1 cellular context compared by ENCODE assay signal in the genomic region with DNA sequence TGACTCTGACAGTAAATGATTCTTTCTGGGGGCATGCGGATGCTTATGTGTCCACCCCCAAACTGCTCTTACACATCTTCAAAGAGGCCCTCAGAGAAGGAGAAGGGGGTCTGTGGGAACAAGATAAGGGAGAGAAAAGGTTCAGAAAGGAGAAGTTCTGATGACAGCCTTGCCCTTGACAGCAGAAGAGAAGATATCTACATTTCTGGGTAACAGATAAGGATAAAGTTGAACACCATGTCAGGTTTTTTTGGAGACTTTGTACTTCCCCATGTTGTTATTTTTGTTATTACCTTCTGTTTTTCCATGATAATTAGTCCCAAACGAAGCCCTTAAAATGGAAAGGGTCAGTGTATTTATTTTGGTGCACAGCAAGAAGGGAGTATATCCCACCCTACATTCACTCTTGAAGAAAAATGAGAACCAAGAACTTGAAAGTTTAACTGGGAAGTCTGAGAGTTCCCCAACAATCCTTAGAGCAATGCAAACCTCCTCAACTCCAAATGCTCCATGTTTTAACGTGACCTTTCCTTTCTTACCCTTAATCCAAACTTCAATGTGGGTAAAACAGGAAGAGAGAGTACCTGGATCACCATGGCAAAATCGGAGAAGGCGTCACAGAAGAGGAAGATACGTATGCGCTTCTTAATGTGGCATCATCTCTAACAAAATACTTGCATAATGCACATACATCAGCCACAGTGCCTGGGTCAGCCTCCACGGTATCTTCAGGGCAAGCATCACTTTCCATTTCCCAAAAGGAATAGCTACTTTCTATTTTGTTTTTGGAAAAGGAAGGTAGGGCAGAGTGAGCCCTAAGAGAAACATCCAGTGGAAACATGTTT.
TF ChIP-seq lines count a peak whose summit lies in the region.

No MANE protein-coding gene starts in this region.

TF ChIP-seq in K562, 482 proteins besides CTCF, POLR2A, EP300 and RAD21 (continued from another document and continues in another):
- TF ChIP-seq, protein P1, sequence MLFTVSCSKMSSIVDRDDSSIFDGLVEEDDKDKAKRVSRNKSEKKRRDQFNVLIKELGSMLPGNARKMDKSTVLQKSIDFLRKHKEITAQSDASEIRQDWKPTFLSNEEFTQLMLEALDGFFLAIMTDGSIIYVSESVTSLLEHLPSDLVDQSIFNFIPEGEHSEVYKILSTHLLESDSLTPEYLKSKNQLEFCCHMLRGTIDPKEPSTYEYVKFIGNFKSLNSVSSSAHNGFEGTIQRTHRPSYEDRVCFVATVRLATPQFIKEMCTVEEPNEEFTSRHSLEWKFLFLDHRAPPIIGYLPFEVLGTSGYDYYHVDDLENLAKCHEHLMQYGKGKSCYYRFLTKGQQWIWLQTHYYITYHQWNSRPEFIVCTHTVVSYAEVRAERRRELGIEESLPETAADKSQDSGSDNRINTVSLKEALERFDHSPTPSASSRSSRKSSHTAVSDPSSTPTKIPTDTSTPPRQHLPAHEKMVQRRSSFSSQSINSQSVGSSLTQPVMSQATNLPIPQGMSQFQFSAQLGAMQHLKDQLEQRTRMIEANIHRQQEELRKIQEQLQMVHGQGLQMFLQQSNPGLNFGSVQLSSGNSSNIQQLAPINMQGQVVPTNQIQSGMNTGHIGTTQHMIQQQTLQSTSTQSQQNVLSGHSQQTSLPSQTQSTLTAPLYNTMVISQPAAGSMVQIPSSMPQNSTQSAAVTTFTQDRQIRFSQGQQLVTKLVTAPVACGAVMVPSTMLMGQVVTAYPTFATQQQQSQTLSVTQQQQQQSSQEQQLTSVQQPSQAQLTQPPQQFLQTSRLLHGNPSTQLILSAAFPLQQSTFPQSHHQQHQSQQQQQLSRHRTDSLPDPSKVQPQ (CRISPR knock-in tag; IDR thresholded peaks at IDR 0.05; ENCODE audit: borderline replicate concordance), result no peak
- TF ChIP-seq SMAD1 (IDR thresholded peaks at IDR 0.05; ENCODE audit: low read depth, low read length, partially characterized antibody) (no peak), GTF2E2 (tag; IDR thresholded peaks at IDR 0.05) (no peak), ZNF174 (CRISPR knock-in tag; IDR thresholded peaks at IDR 0.05) (no peak), ZNF584 (CRISPR knock-in tag; IDR thresholded peaks at IDR 0.05; ENCODE audit: low read depth) (0 out of 2 replicates have a peak, but pooled peaks have one; percentile 7), SIX5 (IDR thresholded peaks at IDR 0.05; ENCODE audit: borderline replicate concordance in 1 of 2, insufficient read depth in 1 of 2, low read depth in 1 of 2, low read length in 2 of 2) (no peak), PRMT5 (CRISPR knock-in tag; IDR thresholded peaks at IDR 0.05) (no peak), HMG20A (CRISPR knock-in tag; conservative IDR thresholded peaks at IDR 0.05) (no peak), NR1H2 (CRISPR knock-in tag; IDR thresholded peaks at IDR 0.05) (no peak), HDAC8 (tag; IDR thresholded peaks at IDR 0.05) (no peak), ELF2 (CRISPR knock-in tag; IDR thresholded peaks at IDR 0.05) (peak; percentile 24; the same call in 1 of the 2 replicates), NCOA1 (IDR thresholded peaks at IDR 0.05; ENCODE audit: low read depth) (peak; percentile 86), FOXP1 (CRISPR knock-in tag; IDR thresholded peaks at IDR 0.05) (no peak), NONO (IDR thresholded peaks at IDR 0.05; ENCODE audit: low read depth in 2 of 2, low read length in 1 of 2) (peak in 1 of 2 experiments; percentile 79; a peak in 1 of 4 replicates), ZNF436 (CRISPR knock-in tag; IDR thresholded peaks at IDR 0.05) (no peak), TGIF2 (CRISPR knock-in tag; IDR thresholded peaks at IDR 0.05) (no peak), CBX2 (IDR thresholded peaks at IDR 0.05; ENCODE audit: insufficient read depth, low read length, poor library complexity, severe bottlenecking) (no peak), FOXJ3 (CRISPR knock-in tag; IDR thresholded peaks at IDR 0.05) (no peak), TAL1 (IDR thresholded peaks at IDR 0.05) (peak; percentile 96), C11orf30 (IDR thresholded peaks at IDR 0.05; ENCODE audit: low read depth) (no peak), ZSCAN29 (IDR thresholded peaks at IDR 0.05) (no peak)
- TF ChIP-seq, protein P2, sequence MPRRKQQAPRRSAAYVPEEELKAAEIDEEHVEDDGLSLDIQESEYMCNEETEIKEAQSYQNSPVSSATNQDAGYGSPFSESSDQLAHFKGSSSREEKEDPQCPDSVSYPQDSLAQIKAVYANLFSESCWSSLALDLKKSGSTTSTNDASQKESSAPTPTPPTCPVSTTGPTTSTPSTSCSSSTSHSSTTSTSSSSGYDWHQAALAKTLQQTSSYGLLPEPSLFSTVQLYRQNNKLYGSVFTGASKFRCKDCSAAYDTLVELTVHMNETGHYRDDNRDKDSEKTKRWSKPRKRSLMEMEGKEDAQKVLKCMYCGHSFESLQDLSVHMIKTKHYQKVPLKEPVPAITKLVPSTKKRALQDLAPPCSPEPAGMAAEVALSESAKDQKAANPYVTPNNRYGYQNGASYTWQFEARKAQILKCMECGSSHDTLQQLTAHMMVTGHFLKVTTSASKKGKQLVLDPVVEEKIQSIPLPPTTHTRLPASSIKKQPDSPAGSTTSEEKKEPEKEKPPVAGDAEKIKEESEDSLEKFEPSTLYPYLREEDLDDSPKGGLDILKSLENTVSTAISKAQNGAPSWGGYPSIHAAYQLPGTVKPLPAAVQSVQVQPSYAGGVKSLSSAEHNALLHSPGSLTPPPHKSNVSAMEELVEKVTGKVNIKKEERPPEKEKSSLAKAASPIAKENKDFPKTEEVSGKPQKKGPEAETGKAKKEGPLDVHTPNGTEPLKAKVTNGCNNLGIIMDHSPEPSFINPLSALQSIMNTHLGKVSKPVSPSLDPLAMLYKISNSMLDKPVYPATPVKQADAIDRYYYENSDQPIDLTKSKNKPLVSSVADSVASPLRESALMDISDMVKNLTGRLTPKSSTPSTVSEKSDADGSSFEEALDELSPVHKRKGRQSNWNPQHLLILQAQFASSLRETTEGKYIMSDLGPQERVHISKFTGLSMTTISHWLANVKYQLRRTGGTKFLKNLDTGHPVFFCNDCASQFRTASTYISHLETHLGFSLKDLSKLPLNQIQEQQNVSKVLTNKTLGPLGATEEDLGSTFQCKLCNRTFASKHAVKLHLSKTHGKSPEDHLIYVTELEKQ (CRISPR knock-in tag; IDR thresholded peaks at IDR 0.05), result no peak
- TF ChIP-seq, protein P3, sequence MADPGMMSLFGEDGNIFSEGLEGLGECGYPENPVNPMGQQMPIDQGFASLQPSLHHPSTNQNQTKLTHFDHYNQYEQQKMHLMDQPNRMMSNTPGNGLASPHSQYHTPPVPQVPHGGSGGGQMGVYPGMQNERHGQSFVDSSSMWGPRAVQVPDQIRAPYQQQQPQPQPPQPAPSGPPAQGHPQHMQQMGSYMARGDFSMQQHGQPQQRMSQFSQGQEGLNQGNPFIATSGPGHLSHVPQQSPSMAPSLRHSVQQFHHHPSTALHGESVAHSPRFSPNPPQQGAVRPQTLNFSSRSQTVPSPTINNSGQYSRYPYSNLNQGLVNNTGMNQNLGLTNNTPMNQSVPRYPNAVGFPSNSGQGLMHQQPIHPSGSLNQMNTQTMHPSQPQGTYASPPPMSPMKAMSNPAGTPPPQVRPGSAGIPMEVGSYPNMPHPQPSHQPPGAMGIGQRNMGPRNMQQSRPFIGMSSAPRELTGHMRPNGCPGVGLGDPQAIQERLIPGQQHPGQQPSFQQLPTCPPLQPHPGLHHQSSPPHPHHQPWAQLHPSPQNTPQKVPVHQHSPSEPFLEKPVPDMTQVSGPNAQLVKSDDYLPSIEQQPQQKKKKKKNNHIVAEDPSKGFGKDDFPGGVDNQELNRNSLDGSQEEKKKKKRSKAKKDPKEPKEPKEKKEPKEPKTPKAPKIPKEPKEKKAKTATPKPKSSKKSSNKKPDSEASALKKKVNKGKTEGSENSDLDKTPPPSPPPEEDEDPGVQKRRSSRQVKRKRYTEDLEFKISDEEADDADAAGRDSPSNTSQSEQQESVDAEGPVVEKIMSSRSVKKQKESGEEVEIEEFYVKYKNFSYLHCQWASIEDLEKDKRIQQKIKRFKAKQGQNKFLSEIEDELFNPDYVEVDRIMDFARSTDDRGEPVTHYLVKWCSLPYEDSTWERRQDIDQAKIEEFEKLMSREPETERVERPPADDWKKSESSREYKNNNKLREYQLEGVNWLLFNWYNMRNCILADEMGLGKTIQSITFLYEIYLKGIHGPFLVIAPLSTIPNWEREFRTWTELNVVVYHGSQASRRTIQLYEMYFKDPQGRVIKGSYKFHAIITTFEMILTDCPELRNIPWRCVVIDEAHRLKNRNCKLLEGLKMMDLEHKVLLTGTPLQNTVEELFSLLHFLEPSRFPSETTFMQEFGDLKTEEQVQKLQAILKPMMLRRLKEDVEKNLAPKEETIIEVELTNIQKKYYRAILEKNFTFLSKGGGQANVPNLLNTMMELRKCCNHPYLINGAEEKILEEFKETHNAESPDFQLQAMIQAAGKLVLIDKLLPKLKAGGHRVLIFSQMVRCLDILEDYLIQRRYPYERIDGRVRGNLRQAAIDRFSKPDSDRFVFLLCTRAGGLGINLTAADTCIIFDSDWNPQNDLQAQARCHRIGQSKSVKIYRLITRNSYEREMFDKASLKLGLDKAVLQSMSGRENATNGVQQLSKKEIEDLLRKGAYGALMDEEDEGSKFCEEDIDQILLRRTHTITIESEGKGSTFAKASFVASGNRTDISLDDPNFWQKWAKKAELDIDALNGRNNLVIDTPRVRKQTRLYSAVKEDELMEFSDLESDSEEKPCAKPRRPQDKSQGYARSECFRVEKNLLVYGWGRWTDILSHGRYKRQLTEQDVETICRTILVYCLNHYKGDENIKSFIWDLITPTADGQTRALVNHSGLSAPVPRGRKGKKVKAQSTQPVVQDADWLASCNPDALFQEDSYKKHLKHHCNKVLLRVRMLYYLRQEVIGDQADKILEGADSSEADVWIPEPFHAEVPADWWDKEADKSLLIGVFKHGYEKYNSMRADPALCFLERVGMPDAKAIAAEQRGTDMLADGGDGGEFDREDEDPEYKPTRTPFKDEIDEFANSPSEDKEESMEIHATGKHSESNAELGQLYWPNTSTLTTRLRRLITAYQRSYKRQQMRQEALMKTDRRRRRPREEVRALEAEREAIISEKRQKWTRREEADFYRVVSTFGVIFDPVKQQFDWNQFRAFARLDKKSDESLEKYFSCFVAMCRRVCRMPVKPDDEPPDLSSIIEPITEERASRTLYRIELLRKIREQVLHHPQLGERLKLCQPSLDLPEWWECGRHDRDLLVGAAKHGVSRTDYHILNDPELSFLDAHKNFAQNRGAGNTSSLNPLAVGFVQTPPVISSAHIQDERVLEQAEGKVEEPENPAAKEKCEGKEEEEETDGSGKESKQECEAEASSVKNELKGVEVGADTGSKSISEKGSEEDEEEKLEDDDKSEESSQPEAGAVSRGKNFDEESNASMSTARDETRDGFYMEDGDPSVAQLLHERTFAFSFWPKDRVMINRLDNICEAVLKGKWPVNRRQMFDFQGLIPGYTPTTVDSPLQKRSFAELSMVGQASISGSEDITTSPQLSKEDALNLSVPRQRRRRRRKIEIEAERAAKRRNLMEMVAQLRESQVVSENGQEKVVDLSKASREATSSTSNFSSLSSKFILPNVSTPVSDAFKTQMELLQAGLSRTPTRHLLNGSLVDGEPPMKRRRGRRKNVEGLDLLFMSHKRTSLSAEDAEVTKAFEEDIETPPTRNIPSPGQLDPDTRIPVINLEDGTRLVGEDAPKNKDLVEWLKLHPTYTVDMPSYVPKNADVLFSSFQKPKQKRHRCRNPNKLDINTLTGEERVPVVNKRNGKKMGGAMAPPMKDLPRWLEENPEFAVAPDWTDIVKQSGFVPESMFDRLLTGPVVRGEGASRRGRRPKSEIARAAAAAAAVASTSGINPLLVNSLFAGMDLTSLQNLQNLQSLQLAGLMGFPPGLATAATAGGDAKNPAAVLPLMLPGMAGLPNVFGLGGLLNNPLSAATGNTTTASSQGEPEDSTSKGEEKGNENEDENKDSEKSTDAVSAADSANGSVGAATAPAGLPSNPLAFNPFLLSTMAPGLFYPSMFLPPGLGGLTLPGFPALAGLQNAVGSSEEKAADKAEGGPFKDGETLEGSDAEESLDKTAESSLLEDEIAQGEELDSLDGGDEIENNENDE (IDR thresholded peaks at IDR 0.05; ENCODE audit: low read depth, low read length), result no peak
- TF ChIP-seq, protein P4, sequence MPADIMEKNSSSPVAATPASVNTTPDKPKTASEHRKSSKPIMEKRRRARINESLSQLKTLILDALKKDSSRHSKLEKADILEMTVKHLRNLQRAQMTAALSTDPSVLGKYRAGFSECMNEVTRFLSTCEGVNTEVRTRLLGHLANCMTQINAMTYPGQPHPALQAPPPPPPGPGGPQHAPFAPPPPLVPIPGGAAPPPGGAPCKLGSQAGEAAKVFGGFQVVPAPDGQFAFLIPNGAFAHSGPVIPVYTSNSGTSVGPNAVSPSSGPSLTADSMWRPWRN (IDR thresholded peaks at IDR 0.05; ENCODE audit: low read depth), result peak; percentile 73; the same call in 1 of the 2 replicates
- TF ChIP-seq, protein P5, sequence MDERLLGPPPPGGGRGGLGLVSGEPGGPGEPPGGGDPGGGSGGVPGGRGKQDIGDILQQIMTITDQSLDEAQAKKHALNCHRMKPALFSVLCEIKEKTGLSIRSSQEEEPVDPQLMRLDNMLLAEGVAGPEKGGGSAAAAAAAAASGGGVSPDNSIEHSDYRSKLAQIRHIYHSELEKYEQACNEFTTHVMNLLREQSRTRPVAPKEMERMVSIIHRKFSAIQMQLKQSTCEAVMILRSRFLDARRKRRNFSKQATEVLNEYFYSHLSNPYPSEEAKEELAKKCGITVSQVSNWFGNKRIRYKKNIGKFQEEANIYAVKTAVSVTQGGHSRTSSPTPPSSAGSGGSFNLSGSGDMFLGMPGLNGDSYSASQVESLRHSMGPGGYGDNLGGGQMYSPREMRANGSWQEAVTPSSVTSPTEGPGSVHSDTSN (CRISPR knock-in tag; IDR thresholded peaks at IDR 0.05; ENCODE audit: low read depth), result no peak; the same call in 1 of the 2 replicates
- TF ChIP-seq, protein P5 (tag; conservative IDR thresholded peaks at IDR 0.05; ENCODE audit: low read depth), result peak; percentile 88
- TF ChIP-seq, protein P6, sequence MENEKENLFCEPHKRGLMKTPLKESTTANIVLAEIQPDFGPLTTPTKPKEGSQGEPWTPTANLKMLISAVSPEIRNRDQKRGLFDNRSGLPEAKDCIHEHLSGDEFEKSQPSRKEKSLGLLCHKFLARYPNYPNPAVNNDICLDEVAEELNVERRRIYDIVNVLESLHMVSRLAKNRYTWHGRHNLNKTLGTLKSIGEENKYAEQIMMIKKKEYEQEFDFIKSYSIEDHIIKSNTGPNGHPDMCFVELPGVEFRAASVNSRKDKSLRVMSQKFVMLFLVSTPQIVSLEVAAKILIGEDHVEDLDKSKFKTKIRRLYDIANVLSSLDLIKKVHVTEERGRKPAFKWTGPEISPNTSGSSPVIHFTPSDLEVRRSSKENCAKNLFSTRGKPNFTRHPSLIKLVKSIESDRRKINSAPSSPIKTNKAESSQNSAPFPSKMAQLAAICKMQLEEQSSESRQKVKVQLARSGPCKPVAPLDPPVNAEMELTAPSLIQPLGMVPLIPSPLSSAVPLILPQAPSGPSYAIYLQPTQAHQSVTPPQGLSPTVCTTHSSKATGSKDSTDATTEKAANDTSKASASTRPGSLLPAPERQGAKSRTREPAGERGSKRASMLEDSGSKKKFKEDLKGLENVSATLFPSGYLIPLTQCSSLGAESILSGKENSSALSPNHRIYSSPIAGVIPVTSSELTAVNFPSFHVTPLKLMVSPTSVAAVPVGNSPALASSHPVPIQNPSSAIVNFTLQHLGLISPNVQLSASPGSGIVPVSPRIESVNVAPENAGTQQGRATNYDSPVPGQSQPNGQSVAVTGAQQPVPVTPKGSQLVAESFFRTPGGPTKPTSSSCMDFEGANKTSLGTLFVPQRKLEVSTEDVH (IDR thresholded peaks at IDR 0.05; ENCODE audit: low read depth, partially characterized antibody), result peak; percentile 43
